ENCODE assay signal across 13 cellular contexts in the genomic region with DNA sequence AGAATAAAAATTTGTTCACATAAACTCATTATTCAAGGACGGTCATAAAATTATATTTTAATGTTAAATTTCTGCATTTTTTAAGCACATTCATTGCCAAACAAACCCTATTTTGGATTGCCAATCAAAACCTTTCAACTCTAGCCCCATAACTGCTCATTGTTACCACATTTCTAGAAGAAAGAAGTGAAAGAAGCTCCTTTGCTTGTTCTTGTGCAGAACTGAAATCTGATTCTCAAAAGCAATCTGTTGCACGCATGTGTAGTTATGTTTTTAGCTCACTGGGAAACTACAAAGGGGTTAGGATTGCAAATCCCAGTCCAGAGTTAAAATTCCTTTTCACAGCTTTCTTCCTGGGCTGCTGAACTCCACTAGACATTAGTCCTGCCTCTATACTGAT.
"Had no signal": no experiment of that assay in that cellular context is flagged by ENCODE, and none has a peak within 500 bp of the region (broad histone marks: within the 10 kb centered on the region; RNA-seq: fewer than 3 reads in every experiment).

No MANE protein-coding gene starts in this region.

- H3K4me1 Mint-ChIP-seq: activated naive CD4-positive, alpha-beta T cell treated with anti-CD3 and anti-CD28 coated beads, Interleukin-2, amount 50 U/mL, for 24 hours had no signal

- DNase-seq: activated effector memory CD4-positive, alpha-beta T cell treated with Interleukin-2 at 50 U/mL for 16 hours; activated T-cell treated with anti-CD3 and anti-CD28 coated beads, Interleukin-2, amount 50 U/mL, for 1 hour; body of pancreas; central memory CD4-positive, alpha-beta T cell; dermis blood vessel endothelial cell; ovary; sigmoid colon; stimulated activated CD4-positive, alpha-beta T cell treated with anti-CD3 and anti-CD28 coated beads, Interleukin-2, amount 100 ng/mL, for 24 hours; stimulated activated naive CD4-positive, alpha-beta T cell; substantia nigra; transverse colon had no signal

- H3K4me1 ChIP-seq: body of pancreas, sigmoid colon, transverse colon had no signal

- H3K27ac ChIP-seq: body of pancreas, hepatocyte, ovary, sigmoid colon, transverse colon had no signal

- H3K9me3 ChIP-seq: body of pancreas, ovary, sigmoid colon, transverse colon had no signal

- H3K4me2 ChIP-seq: hepatocyte had no signal

- H3K79me2 ChIP-seq: hepatocyte had no signal

- H3K4me3 ChIP-seq: body of pancreas, hepatocyte, ovary, sigmoid colon, transverse colon had no signal

- H3K4me3 Mint-ChIP-seq: activated naive CD4-positive, alpha-beta T cell treated with anti-CD3 and anti-CD28 coated beads, Interleukin-2, amount 50 U/mL, for 24 hours had no signal

- H3K36me3 Mint-ChIP-seq: activated naive CD4-positive, alpha-beta T cell treated with anti-CD3 and anti-CD28 coated beads, Interleukin-2, amount 50 U/mL, for 24 hours had no signal

- H3K36me3 ChIP-seq: ovary, sigmoid colon, transverse colon had no signal

- ATAC-seq: body of pancreas had no signal

- H2AFZ ChIP-seq: hepatocyte had no signal

- H3K27me3 ChIP-seq: body of pancreas, hepatocyte, ovary, sigmoid colon, transverse colon had no signal

- H3K27ac Mint-ChIP-seq: activated naive CD4-positive, alpha-beta T cell treated with anti-CD3 and anti-CD28 coated beads, Interleukin-2, amount 50 U/mL, for 24 hours had no signal

- H3K9me3 Mint-ChIP-seq: activated naive CD4-positive, alpha-beta T cell treated with anti-CD3 and anti-CD28 coated beads, Interleukin-2, amount 50 U/mL, for 24 hours had no signal
